Comparison of ENCODE assay signal across 9 cellular contexts in genomic region chr2:196336715-196337617, GRCh38.
A peak's percentile ranks its signal among the peaks of the same experiment; 100 is the strongest.
DNase-seq lines count a peak whose midpoint lies in the region; ATAC-seq, FAIRE-seq and TF ChIP-seq lines count a peak whose summit lies in the region.
"Had no signal": no experiment of that assay in that cellular context is flagged by ENCODE, and none has a peak within 500 bp of the region (broad histone marks: within the 10 kb centered on the region; RNA-seq: fewer than 3 reads in every experiment).

No MANE protein-coding gene starts in this region.

- H3K36me3 Mint-ChIP-seq in activated T-cell treated with anti-CD3 and anti-CD28 coated beads, Interleukin-2, amount 50 U/mL, for 4 hours (ENCODE audit: insufficient read depth) = no peaks in the 10 kb centered on the region
- H3K36me3 Mint-ChIP-seq in stimulated activated memory B cell treated with anti-CD40 and anti-IgM and Interleukin-4, amounts not matched to agents 10 μg/mL and 1 μg/mL and 100 μg/mL, for 72 hours = no peaks in the 10 kb centered on the region

- TF ChIP-seq CTCF in AG04450 (IDR thresholded peaks at IDR 0.05; ENCODE audit: low read depth, low read length) = peak; percentile 60

- POLR2A ChIA-PET in AG04450 (lab: Yijun Ruan, JAX) = interaction anchor here (0.6 to 1.7 kb wide), 3 partner anchors 39 to 973 kb away, joined by 3 to 6 read pairs (median 5); no protein-coding TSS in a partner anchor

- no peaks in the 10 kb centered on the region for H3K27me3 Mint-ChIP-seq in activated T-cell treated with anti-CD3 and anti-CD28 coated beads, Interleukin-2, amount 50 U/mL, for 4 hours (ENCODE audit: low read depth)
- no peaks in the 10 kb centered on the region for H3K27me3 Mint-ChIP-seq in stimulated activated memory B cell treated with anti-CD40 and anti-IgM and Interleukin-4, amounts not matched to agents 10 μg/mL and 1 μg/mL and 100 μg/mL, for 72 hours
- H3K27me3 Mint-ChIP-seq: stimulated activated naive CD8-positive, alpha-beta T cell treated with anti-CD3 and anti-CD28 coated beads, Interleukin-15, Interleukin-2, amounts not matched to agents 100 ng/mL and 50 ng/mL, for 24 hours had no signal

- H3K4me1 Mint-ChIP-seq in activated T-cell treated with anti-CD3 and anti-CD28 coated beads, Interleukin-2, amount 50 U/mL, for 4 hours (ENCODE audit: low read depth) = peaks cover 9% of the 10 kb centered on the region
- H3K4me1 Mint-ChIP-seq in stimulated activated memory B cell treated with anti-CD40 and anti-IgM and Interleukin-4, amounts not matched to agents 10 μg/mL and 1 μg/mL and 100 μg/mL, for 72 hours = peaks cover 15% of the 10 kb centered on the region

- no peak for DNase-seq in AG04450 (ENCODE audit: low read depth, low spot score)
- DNase-seq in GM12892 (ENCODE audit: insufficient read length) = no peak
- DNase-seq in NCI-H146 treated with DMSO at 0.1 percent for 48 hours (lab: John Stamatoyannopoulos, UW; ENCODE audit: unreplicated experiment) = peak; percentile 3
- peak; percentile 14 for DNase-seq in activated T-cell treated with anti-CD3 and anti-CD28 coated beads, Interleukin-2, amount 50 U/mL, for 4 hours
- peak; percentile 61 for DNase-seq in glomerular visceral epithelial cell (ENCODE audit: extremely low spot score)
- no peak for DNase-seq in activated CD8-positive, alpha-beta memory T cell treated with anti-CD3 and anti-CD28 coated beads, Interleukin-2, amount 50 U/mL, for 4 hours
- no peak for DNase-seq in GOT3 (lab: John Stamatoyannopoulos, UW)

- no peak overlapping the region for H3K4me3 ChIP-seq in AG04450 (ENCODE audit: low read depth, low read length)

- peak overlapping the region; percentile 4 for H3K27ac ChIP-seq in AG04450 (ENCODE audit: low read depth, low read length)

- CTCF ChIA-PET in AG04450 (lab: Charles Lee) = interaction anchor here (0.6 to 6.8 kb wide), 55 partner anchors 8 to 672 kb away, joined by 3 to 144 read pairs (median 4); partner anchors contain the start of gene DNAH7

- peak; percentile 35 to 40 for ATAC-seq in activated T-cell treated with anti-CD3 and anti-CD28 coated beads, Interleukin-2, amount 50 U/mL, for 4 hours
- ATAC-seq in stimulated activated memory B cell treated with anti-CD40 and anti-IgM and Interleukin-4, amounts not matched to agents 10 μg/mL and 1 μg/mL and 100 μg/mL, for 72 hours = peak; percentile 39

- peak overlapping the region; percentile 62 for H3K27ac Mint-ChIP-seq in stimulated activated memory B cell treated with anti-CD40 and anti-IgM and Interleukin-4, amounts not matched to agents 10 μg/mL and 1 μg/mL and 100 μg/mL, for 72 hours
- H3K27ac Mint-ChIP-seq: stimulated activated naive CD8-positive, alpha-beta T cell treated with anti-CD3 and anti-CD28 coated beads, Interleukin-15, Interleukin-2, amounts not matched to agents 100 ng/mL and 50 ng/mL, for 24 hours had no signal

- FAIRE-seq in GM12892 (lab: Jason Lieb, UNC) = peak; percentile 64

- no peak for TF ChIP-seq POLR2A in GM12892 (IDR thresholded peaks at IDR 0.05; ENCODE audit: low read depth, low read length)

- H3K9me3 Mint-ChIP-seq in activated T-cell treated with anti-CD3 and anti-CD28 coated beads, Interleukin-2, amount 50 U/mL, for 4 hours = no peaks in the 10 kb centered on the region
- H3K9me3 Mint-ChIP-seq in stimulated activated memory B cell treated with anti-CD40 and anti-IgM and Interleukin-4, amounts not matched to agents 10 μg/mL and 1 μg/mL and 100 μg/mL, for 72 hours = no peaks in the 10 kb centered on the region
- H3K9me3 Mint-ChIP-seq: stimulated activated naive CD8-positive, alpha-beta T cell treated with anti-CD3 and anti-CD28 coated beads, Interleukin-15, Interleukin-2, amounts not matched to agents 100 ng/mL and 50 ng/mL, for 24 hours had no signal

- no peak overlapping the region for H3K4me3 Mint-ChIP-seq in activated T-cell treated with anti-CD3 and anti-CD28 coated beads, Interleukin-2, amount 50 U/mL, for 4 hours
- H3K4me3 Mint-ChIP-seq in stimulated activated memory B cell treated with anti-CD40 and anti-IgM and Interleukin-4, amounts not matched to agents 10 μg/mL and 1 μg/mL and 100 μg/mL, for 72 hours = no peak overlapping the region
- H3K4me3 Mint-ChIP-seq: stimulated activated naive CD8-positive, alpha-beta T cell treated with anti-CD3 and anti-CD28 coated beads, Interleukin-15, Interleukin-2, amounts not matched to agents 100 ng/mL and 50 ng/mL, for 24 hours had no signal

- H3K27me3 ChIP-seq in AG04450 (ENCODE audit: control insufficient read depth, insufficient read depth, low read length) = no peaks in the 10 kb centered on the region

- no peaks in the 10 kb centered on the region for H3K9me3 ChIP-seq in AG04450 (ENCODE audit: control insufficient read depth, insufficient read depth, low read length)

Comparison
In these comparisons a context has a peak if more than half of its experiments do, and no peak if none do; other contexts are left out.
1. DNase-seq: peak in NCI-H146 treated with DMSO at 0.1 percent for 48 hours (single experiment), activated T-cell treated with anti-CD3 and anti-CD28 coated beads, Interleukin-2, amount 50 U/mL, for 4 hours (single experiment) and glomerular visceral epithelial cell (single experiment); none in AG04450 (single experiment), GM12892 (single experiment), activated CD8-positive, alpha-beta memory T cell treated with anti-CD3 and anti-CD28 coated beads, Interleukin-2, amount 50 U/mL, for 4 hours (single experiment) and GOT3 (single experiment).